21 cellular contexts compared by ENCODE assay signal in genomic region chr1:245264226-245264625, GRCh38.
DNase-seq lines count a peak whose midpoint lies in the region; ATAC-seq and TF ChIP-seq lines count a peak whose summit lies in the region.
"Had no signal": no experiment of that assay in that cellular context is flagged by ENCODE, and none has a peak within 500 bp of the region (broad histone marks: within the 10 kb centered on the region; RNA-seq: fewer than 3 reads in every experiment).

No MANE protein-coding gene starts in this region.

- H3K9ac ChIP-seq in smooth muscle cell (ENCODE audit: low read depth) = peak overlapping the region; percentile 69
- H3K9ac ChIP-seq: BLaER1 had no signal

- H3K9me3 ChIP-seq in cardiac muscle cell (ENCODE audit: low read depth) (no peaks in the 10 kb centered on the region), SJSA1 (replicated peaks) (no peaks in the 10 kb centered on the region), smooth muscle cell (replicated peaks; ENCODE audit: low read depth) (no peaks in the 10 kb centered on the region)
- H3K9me3 ChIP-seq: BLaER1 had no signal

- no peak overlapping the region for H2AFZ ChIP-seq in smooth muscle cell (ENCODE audit: low read depth)
- H2AFZ ChIP-seq: GM23338 had no signal

- DNase-seq in cardiac muscle cell (ENCODE audit: low read depth in 1 of 2, low spot score in 1 of 2) (no peak), Right ventricle myocardium superior (no peak), SJSA1 (ENCODE audit: low read depth in 1 of 2, low spot score in 2 of 2) (no peak), foreskin melanocyte (peak; percentile 93), smooth muscle cell (lab: John Stamatoyannopoulos, UW; ENCODE audit: unreplicated experiment) (no peak)
- DNase-seq in naive thymus-derived CD8-positive, alpha-beta T cell = no peak
- DNase-seq in activated CD8-positive, alpha-beta memory T cell treated with anti-CD3 and anti-CD28 coated beads, Interleukin-2, amount 10 ng/mL, durations not matched to agents 7 days and 5 days = no peak
- DNase-seq: Calu3; CD4-positive, CD25-positive, alpha-beta regulatory T cell; CD8-positive, alpha-beta T cell; DMS53; DMS79 treated with DMSO at 0.1 percent for 48 hours; GF-D8; H9 had no signal

- H3K36me3 ChIP-seq in cardiac muscle cell (no peaks in the 10 kb centered on the region), SJSA1 (no peaks in the 10 kb centered on the region), smooth muscle cell (ENCODE audit: low read depth) (no peaks in the 10 kb centered on the region)
- H3K36me3 ChIP-seq: BLaER1 had no signal

- H3K4me3 ChIP-seq in cardiac muscle cell (no peak overlapping the region), SJSA1 (no peak overlapping the region), smooth muscle cell (no peak overlapping the region)
- H3K4me3 ChIP-seq: BLaER1, GM23338 had no signal

- WGBS in smooth muscle cell (ENCODE audit: low lambda C conversion rate) = 20% methylated on average over 4 of the region's 4 CpGs

- H3F3A ChIP-seq in smooth muscle cell (ENCODE audit: low read depth) = peaks cover 17% of the 10 kb centered on the region

- H3K27ac ChIP-seq in cardiac muscle cell (peak overlapping the region; percentile 81), SJSA1 (peak overlapping the region; percentile 25; the same call in 1 of the 2 replicates), smooth muscle cell (ENCODE audit: low read depth) (peak overlapping the region; percentile 92)
- H3K27ac ChIP-seq: 22Rv1, BLaER1, C4-2B had no signal

- ATAC-seq in Right ventricle myocardium superior (ENCODE audit: poor library complexity) = no peak
- ATAC-seq in naive thymus-derived CD8-positive, alpha-beta T cell = no peak
- ATAC-seq in HG03571 (IDR thresholded peaks at IDR 0.05; ENCODE audit: unreplicated experiment) = no peak
- ATAC-seq in activated CD8-positive, alpha-beta memory T cell treated with anti-CD3 and anti-CD28 coated beads, Interleukin-2, amount 10 ng/mL, durations not matched to agents 7 days and 5 days = no peak
- ATAC-seq: CD8-positive, alpha-beta T cell; GM23338; HCT116 had no signal

- H3K27ac Mint-ChIP-seq in naive thymus-derived CD8-positive, alpha-beta T cell = no peak overlapping the region
- H3K27ac Mint-ChIP-seq in activated CD8-positive, alpha-beta memory T cell treated with anti-CD3 and anti-CD28 coated beads, Interleukin-2, amount 10 ng/mL, durations not matched to agents 7 days and 5 days = no peak overlapping the region
- H3K27ac Mint-ChIP-seq: B cell; CD8-positive, alpha-beta T cell; GM23338; H9 had no signal

- peaks cover 0 to 2% (median 0%) of the 10 kb centered on the region in 9 donors for H3K9me3 Mint-ChIP-seq in naive thymus-derived CD8-positive, alpha-beta T cell
- no peaks in the 10 kb centered on the region for H3K9me3 Mint-ChIP-seq in activated CD8-positive, alpha-beta memory T cell treated with anti-CD3 and anti-CD28 coated beads, Interleukin-2, amount 10 ng/mL, durations not matched to agents 7 days and 5 days (ENCODE audit: low read depth)
- H3K9me3 Mint-ChIP-seq: CD8-positive, alpha-beta T cell; GM23338; H9 had no signal

- H3K4me2 ChIP-seq in smooth muscle cell = peak overlapping the region; percentile 49
- H3K4me2 ChIP-seq: BLaER1, GM23338 had no signal

- H4K20me1 ChIP-seq in smooth muscle cell (ENCODE audit: low read depth) = peaks cover 94% of the 10 kb centered on the region
- H4K20me1 ChIP-seq: BLaER1 had no signal

- peaks cover 29% of the 10 kb centered on the region for H3K79me2 ChIP-seq in smooth muscle cell (ENCODE audit: low read depth)

- TF ChIP-seq CTCF in cardiac muscle cell (IDR thresholded peaks at IDR 0.05; ENCODE audit: low read depth, low read length) (no peak), smooth muscle cell (IDR thresholded peaks at IDR 0.05; ENCODE audit: borderline replicate concordance, insufficient read depth, poor library complexity, severe bottlenecking) (no peak)

- intact Hi-C loops in Right ventricle myocardium superior (cut with DNase I) = no loop called here

- peaks cover 0 to 3% (median 1%) of the 10 kb centered on the region in 5 donors for H3K27me3 Mint-ChIP-seq in naive thymus-derived CD8-positive, alpha-beta T cell
- peaks cover 7% of the 10 kb centered on the region for H3K27me3 Mint-ChIP-seq in activated CD8-positive, alpha-beta memory T cell treated with anti-CD3 and anti-CD28 coated beads, Interleukin-2, amount 10 ng/mL, durations not matched to agents 7 days and 5 days
- H3K27me3 Mint-ChIP-seq: CD4-positive, CD25-positive, alpha-beta regulatory T cell had no signal

- H3K27me3 ChIP-seq in cardiac muscle cell (no peaks in the 10 kb centered on the region), SJSA1 (replicated peaks) (no peaks in the 10 kb centered on the region), smooth muscle cell (ENCODE audit: low read depth) (no peaks in the 10 kb centered on the region)
- H3K27me3 ChIP-seq: BLaER1 had no signal

- no peaks in the 10 kb centered on the region for H3K36me3 Mint-ChIP-seq in naive thymus-derived CD8-positive, alpha-beta T cell
- no peaks in the 10 kb centered on the region for H3K36me3 Mint-ChIP-seq in activated CD8-positive, alpha-beta memory T cell treated with anti-CD3 and anti-CD28 coated beads, Interleukin-2, amount 10 ng/mL, durations not matched to agents 7 days and 5 days
- H3K36me3 Mint-ChIP-seq: CD4-positive, CD25-positive, alpha-beta regulatory T cell; CD8-positive, alpha-beta T cell had no signal

- peaks cover 0 to 3% (median 0%) of the 10 kb centered on the region in 4 donors for H3K4me1 Mint-ChIP-seq in naive thymus-derived CD8-positive, alpha-beta T cell
- H3K4me1 Mint-ChIP-seq in activated CD8-positive, alpha-beta memory T cell treated with anti-CD3 and anti-CD28 coated beads, Interleukin-2, amount 10 ng/mL, durations not matched to agents 7 days and 5 days = no peaks in the 10 kb centered on the region
- H3K4me1 Mint-ChIP-seq: B cell; CD4-positive, CD25-positive, alpha-beta regulatory T cell had no signal

- CTCF ChIA-PET in activated CD8-positive, alpha-beta memory T cell treated with anti-CD3 and anti-CD28 coated beads, Interleukin-2, amount 10 ng/mL, durations not matched to agents 7 days and 5 days (lab: Charles Lee) = no interaction called here

- POLR2A ChIA-PET in naive thymus-derived CD8-positive, alpha-beta T cell (lab: Charles Lee) = no interaction called here

- H3K4me3 Mint-ChIP-seq in naive thymus-derived CD8-positive, alpha-beta T cell = no peak overlapping the region
- H3K4me3 Mint-ChIP-seq in activated CD8-positive, alpha-beta memory T cell treated with anti-CD3 and anti-CD28 coated beads, Interleukin-2, amount 10 ng/mL, durations not matched to agents 7 days and 5 days = no peak overlapping the region
- H3K4me3 Mint-ChIP-seq: B cell; CD4-positive, CD25-positive, alpha-beta regulatory T cell; CD8-positive, alpha-beta T cell; GM23338; H9 had no signal

- H3K4me1 ChIP-seq in cardiac muscle cell (ENCODE audit: low read depth) (peaks cover 32% of the 10 kb centered on the region), SJSA1 (replicated peaks) (peaks cover 33% of the 10 kb centered on the region), smooth muscle cell (ENCODE audit: low read depth) (peaks cover 8% of the 10 kb centered on the region)

Comparison
In these comparisons a context has a peak if more than half of its experiments do, and no peak if none do; other contexts are left out.
1. H3K27ac ChIP-seq: peak in every context shown above with its lines; median percentile 92 in smooth muscle cell; 81 in cardiac muscle cell; 25 in SJSA1.